In genomic region chr5:3740546-3741371, GRCh38 we compare ENCODE assay signal across 24 cellular contexts.
A peak's percentile ranks its signal among the peaks of the same experiment; 100 is the strongest.
DNase-seq lines count a peak whose midpoint lies in the region; ATAC-seq and TF ChIP-seq lines count a peak whose summit lies in the region.
"Had no signal": no experiment of that assay in that cellular context is flagged by ENCODE, and none has a peak within 500 bp of the region (broad histone marks: within the 10 kb centered on the region; RNA-seq: fewer than 3 reads in every experiment).

No MANE protein-coding gene starts in this region.

- no peaks in the 10 kb centered on the region for H3K36me3 Mint-ChIP-seq in CD8-positive, alpha-beta T cell

- no peak overlapping the region for H2BK120ac ChIP-seq in mesenchymal stem cell (ENCODE audit: low read depth, low read length)

- H3K14ac ChIP-seq in mesenchymal stem cell (ENCODE audit: low read length in 2 of 2): no peak overlapping the region

- ATAC-seq in body of pancreas (peak; percentile 27), upper lobe of right lung (peak; percentile 28)
- ATAC-seq in CD8-positive, alpha-beta T cell: no peak
- ATAC-seq: left cardiac atrium had no signal

- H3K27ac Mint-ChIP-seq in CD8-positive, alpha-beta T cell: no peak overlapping the region
- H3K27ac Mint-ChIP-seq: B cell, nephron progenitor cell, progenitor cell of endocrine pancreas had no signal

- H2AK5ac ChIP-seq in mesenchymal stem cell (ENCODE audit: low read length, severe bottlenecking): no peak overlapping the region

- no peak overlapping the region for H3K4me3 Mint-ChIP-seq in CD8-positive, alpha-beta T cell
- H3K4me3 Mint-ChIP-seq: B cell, nephron progenitor cell had no signal

- no peaks in the 10 kb centered on the region for H3K27me3 Mint-ChIP-seq in CD8-positive, alpha-beta T cell (ENCODE audit: low read depth)
- H3K27me3 Mint-ChIP-seq: B cell had no signal

- WGBS in body of pancreas, 2 donors: 62 to 75% methylated on average over 25 to 27 of the region's 27 CpGs
- WGBS in mesenchymal stem cell: 88% methylated on average over 25 of the region's 27 CpGs

- no peak overlapping the region for H3K9ac ChIP-seq in mesenchymal stem cell (ENCODE audit: low read length)

- H3K4me3 ChIP-seq in body of pancreas (no peak overlapping the region), upper lobe of right lung (no peak overlapping the region), mesenchymal stem cell (ENCODE audit: insufficient read depth in 1 of 2, low read depth in 1 of 2, low read length in 2 of 2) (no peak overlapping the region)
- H3K4me3 ChIP-seq in CD8-positive, alpha-beta T cell (ENCODE audit: low read depth, low read length): no peak overlapping the region
- H3K4me3 ChIP-seq: dorsolateral prefrontal cortex, skin epidermis had no signal

- intact Hi-C loops in body of pancreas (cut with DNase I) (no loop called here), upper lobe of right lung (cut with DNase I) (no loop called here)
- intact Hi-C loops in CD8-positive, alpha-beta T cell (cut with DNase I, micrococcal nuclease): no loop called here

- H2BK15ac ChIP-seq in mesenchymal stem cell (ENCODE audit: low read depth, poor library complexity, severe bottlenecking): no peak overlapping the region

- TF ChIP-seq CTCF in body of pancreas (IDR thresholded peaks at IDR 0.05) (no peak), upper lobe of right lung (IDR thresholded peaks at IDR 0.05) (no peak)
- no peak for TF ChIP-seq CTCF in CD8-positive, alpha-beta T cell (IDR thresholded peaks at IDR 0.05)

- CTCF ChIA-PET in CD8-positive, alpha-beta T cell (lab: Charles Lee): no interaction called here

- no peak overlapping the region for H3K27ac ChIP-seq in body of pancreas
- H3K27ac ChIP-seq in upper lobe of right lung: no peak overlapping the region
- H3K27ac ChIP-seq in CD8-positive, alpha-beta T cell (ENCODE audit: low read depth, low read length): no peak overlapping the region
- no peak overlapping the region for H3K27ac ChIP-seq in mesenchymal stem cell (ENCODE audit: low read length, poor library complexity, severe bottlenecking)
- H3K27ac ChIP-seq: 22Rv1, dorsolateral prefrontal cortex had no signal

- no peaks in the 10 kb centered on the region for H3K4me1 ChIP-seq in body of pancreas
- no peaks in the 10 kb centered on the region for H3K4me1 ChIP-seq in upper lobe of right lung
- no peaks in the 10 kb centered on the region for H3K4me1 ChIP-seq in CD8-positive, alpha-beta T cell (ENCODE audit: insufficient read depth, low read length)
- peaks cover 1% of the 10 kb centered on the region for H3K4me1 ChIP-seq in mesenchymal stem cell (ENCODE audit: control insufficient read depth, insufficient read depth, low read depth, low read length)

- H3K36me3 ChIP-seq in body of pancreas (replicated peaks in 1 of 2; ENCODE audit: insufficient read depth in 1 of 2, low read depth in 2 of 2) (no peaks in the 10 kb centered on the region), upper lobe of right lung (no peaks in the 10 kb centered on the region), mesenchymal stem cell (ENCODE audit: control insufficient read depth in 1 of 2, insufficient read depth in 2 of 2, low read depth in 1 of 2, low read length in 2 of 2) (no peaks in the 10 kb centered on the region)
- no peaks in the 10 kb centered on the region for H3K36me3 ChIP-seq in CD8-positive, alpha-beta T cell (ENCODE audit: insufficient read depth, low read length)

- no peak overlapping the region for H3K4me2 ChIP-seq in mesenchymal stem cell (ENCODE audit: low read length, poor library complexity, severe bottlenecking)

- no peak overlapping the region for H3K23ac ChIP-seq in mesenchymal stem cell (ENCODE audit: low read length in 2 of 2)

- H2BK12ac ChIP-seq in mesenchymal stem cell (ENCODE audit: low read length in 2 of 2): no peak overlapping the region

- no peak overlapping the region for H2AFZ ChIP-seq in mesenchymal stem cell (ENCODE audit: low read depth, low read length)

- peak; percentile 16 for DNase-seq in NCI-H1105 treated with DMSO at 0.1 percent for 48 hours (lab: John Stamatoyannopoulos, UW)
- DNase-seq in NCI-H1105 (lab: John Stamatoyannopoulos, UW): no peak
- peak in 2 of 4 donors; percentile 11 to 23 for DNase-seq in body of pancreas
- peak; percentile 79 for DNase-seq in kidney glomerular epithelial cell (lab: John Stamatoyannopoulos, UW)
- DNase-seq in upper lobe of right lung: no peak
- no peak for DNase-seq in CD8-positive, alpha-beta T cell
- no peak for DNase-seq in mesenchymal stem cell
- DNase-seq in NCI-H1694 treated with DMSO at 0.1 percent for 48 hours (lab: John Stamatoyannopoulos, UW): no peak
- DNase-seq: activated CD4-positive, alpha-beta T cell treated with anti-CD3 and anti-CD28 coated beads, Interleukin-2, amount 50 U/mL, for 4 hours; activated effector memory CD4-positive, alpha-beta T cell treated with anti-CD3 and anti-CD28 coated beads, Interleukin-2, amount 50 U/mL, for 16 hours; Calu3; central memory CD4-positive, alpha-beta T cell; dorsolateral prefrontal cortex; H7; left cardiac atrium; NCI-H1417; NCI-H69; nephron progenitor cell; SIG-M5; stimulated activated CD4-positive, alpha-beta T cell treated with anti-CD3 and anti-CD28 coated beads, Interleukin-2, amount 100 ng/mL, for 48 hours had no signal

- no peak overlapping the region for H3K4ac ChIP-seq in mesenchymal stem cell (ENCODE audit: low read depth in 1 of 2, low read length in 2 of 2)

- no peaks in the 10 kb centered on the region for H3K27me3 ChIP-seq in body of pancreas
- H3K27me3 ChIP-seq in upper lobe of right lung: no peaks in the 10 kb centered on the region
- no peaks in the 10 kb centered on the region for H3K27me3 ChIP-seq in CD8-positive, alpha-beta T cell (ENCODE audit: insufficient read depth, low read length)
- no peaks in the 10 kb centered on the region for H3K27me3 ChIP-seq in mesenchymal stem cell (ENCODE audit: control insufficient read depth in 1 of 2, insufficient read depth in 1 of 2, low read length in 2 of 2)

- no peak overlapping the region for H2BK5ac ChIP-seq in mesenchymal stem cell (ENCODE audit: low read depth, low read length, poor library complexity, severe bottlenecking)

- H3K79me1 ChIP-seq in mesenchymal stem cell (replicated peaks; ENCODE audit: low read length, poor library complexity, severe bottlenecking): no peaks in the 10 kb centered on the region

- H3K9me3 ChIP-seq in body of pancreas: no peaks in the 10 kb centered on the region
- H3K9me3 ChIP-seq in upper lobe of right lung: no peaks in the 10 kb centered on the region
- H3K9me3 ChIP-seq in CD8-positive, alpha-beta T cell (ENCODE audit: low read length): no peaks in the 10 kb centered on the region
- H3K9me3 ChIP-seq in mesenchymal stem cell (ENCODE audit: control insufficient read depth, low read length): peaks cover 3% of the 10 kb centered on the region

- no peaks in the 10 kb centered on the region for H3K9me3 Mint-ChIP-seq in CD8-positive, alpha-beta T cell
- H3K9me3 Mint-ChIP-seq: nephron progenitor cell had no signal

- TF ChIP-seq POLR2A in body of pancreas (IDR thresholded peaks at IDR 0.05): no peak

- H3K18ac ChIP-seq in mesenchymal stem cell (ENCODE audit: low read depth in 1 of 2, low read length in 2 of 2): no peak overlapping the region

- POLR2A ChIA-PET in CD8-positive, alpha-beta T cell (lab: Charles Lee): no interaction called here

- H3K4me1 Mint-ChIP-seq in CD8-positive, alpha-beta T cell (ENCODE audit: low read depth): no peaks in the 10 kb centered on the region
- H3K4me1 Mint-ChIP-seq: B cell had no signal

- no peak overlapping the region for H4K91ac ChIP-seq in mesenchymal stem cell (ENCODE audit: low read length)

- H4K8ac ChIP-seq in mesenchymal stem cell (ENCODE audit: low read length): no peak overlapping the region

Comparison
In these comparisons a context has a peak if more than half of its experiments do, and no peak if none do; other contexts are left out.
1. DNase-seq: peak in NCI-H1105 treated with DMSO at 0.1 percent for 48 hours (single experiment) and kidney glomerular epithelial cell (single experiment); none in NCI-H1105 (single experiment), upper lobe of right lung (single experiment), CD8-positive, alpha-beta T cell (0 of 7), mesenchymal stem cell (single experiment) and NCI-H1694 treated with DMSO at 0.1 percent for 48 hours (single experiment).